Comparison of ENCODE assay signal across 8 cellular contexts in genomic region chr6:167056370-167056769, GRCh38. TPM values are rescaled to one million over a fixed set of nuclear protein-coding genes. Genes with fewer than 3 reads are reported as not detected.
DNase-seq lines count a peak whose midpoint lies in the region; ATAC-seq lines count a peak whose summit lies in the region.

No MANE protein-coding gene starts in this region.

- H3K4me1 Mint-ChIP-seq in immature natural killer cell, result peaks cover 12 to 18% of the 10 kb centered on the region in 2 donors

- H3K27ac Mint-ChIP-seq in immature natural killer cell, result peak overlapping the region in 2 of 6 donors; percentile 45 to 60

- H3K4me3 Mint-ChIP-seq in immature natural killer cell, result peak overlapping the region in 2 of 5 donors; percentile 29 to 61

- DNase-seq in H4 (ENCODE audit: low spot score), result peak; percentile 10
- DNase-seq in NCI-H226, result peak; percentile 48
- peak; percentile 18 to 43 (median 36) for DNase-seq in immature natural killer cell
- no peak for DNase-seq in NCI-H2029 (lab: John Stamatoyannopoulos, UW)
- no peak for DNase-seq in GM19238 (ENCODE audit: insufficient read length, low spot score)
- DNase-seq in ecto neural progenitor cell (ENCODE audit: low spot score), result no peak
- no peak for DNase-seq in amniotic stem cell (lab: John Stamatoyannopoulos, UW)

- H3K27me3 Mint-ChIP-seq in immature natural killer cell (ENCODE audit: low read depth in 3 of 3), result peaks cover 0 to 3% (median 0%) of the 10 kb centered on the region in 3 donors

- peak; percentile 100 for ATAC-seq in GM18511 (IDR thresholded peaks at IDR 0.05; ENCODE audit: unreplicated experiment)

- H3K36me3 Mint-ChIP-seq in immature natural killer cell, result peaks cover 0 to 12% (median 6%) of the 10 kb centered on the region in 3 donors

- no peaks in the 10 kb centered on the region for H3K9me3 Mint-ChIP-seq in immature natural killer cell

RNA-seq across cellular contexts. Expression of gene CEP43, which starts 57.2 kb away (rescaled TPM):
- total RNA-seq in H4 (2014; rRNA removed; shearing (Covaris generic)), result 16.7 and 17.4 TPM in 2 replicates
- polyA plus RNA-seq in immature natural killer cell, result 1 to 10 TPM; 4.7 to 9.9 (median 6.9) TPM

Comparison
In these comparisons a context has a peak if more than half of its experiments do, and no peak if none do; other contexts are left out.
1. DNase-seq: peak in H4 (single experiment), NCI-H226 (single experiment) and immature natural killer cell (3 of 3); none in NCI-H2029 (single experiment), GM19238 (single experiment), ecto neural progenitor cell (single experiment) and amniotic stem cell (single experiment).